ENCODE assay signal across 26 cellular contexts in genomic region chr3:126613481-126614187, GRCh38. TPM values are rescaled to one million over a fixed set of nuclear protein-coding genes. Genes with fewer than 3 reads are reported as not detected.
DNase-seq lines count a peak whose midpoint lies in the region; ATAC-seq and TF ChIP-seq lines count a peak whose summit lies in the region.
"Had no signal": no experiment of that assay in that cellular context is flagged by ENCODE, and none has a peak within 500 bp of the region (broad histone marks: within the 10 kb centered on the region; RNA-seq: fewer than 3 reads in every experiment).

No MANE protein-coding gene starts in this region.

- H3K27ac Mint-ChIP-seq in activated naive CD8-positive, alpha-beta T cell treated with anti-CD3 and anti-CD28 coated beads, Interleukin-2, amount 10 ng/mL, durations not matched to agents 7 days and 5 days, result no peak overlapping the region
- no peak overlapping the region for H3K27ac Mint-ChIP-seq in activated naive CD8-positive, alpha-beta T cell treated with anti-CD3 and anti-CD28 coated beads for 36 hours
- no peak overlapping the region for H3K27ac Mint-ChIP-seq in T-helper 2 cell treated with Interferon-gamma antibody and Interleukin-4, amounts not matched to agents 5 μg/mL and 100 μg/mL, for 36 hours
- H3K27ac Mint-ChIP-seq in endodermal cell, result no peak overlapping the region
- H3K27ac Mint-ChIP-seq: activated CD4-positive, alpha-beta T cell treated with anti-CD3 and anti-CD28 coated beads, Interleukin-2, amount 10 ng/mL, durations not matched to agents 7 days and 5 days; CD4-positive, CD25-positive, alpha-beta regulatory T cell; nephron progenitor cell had no signal

- no peak for TF ChIP-seq CTCF in endodermal cell (conservative IDR thresholded peaks at IDR 0.05)

- peaks cover 3% of the 10 kb centered on the region for H3K36me3 Mint-ChIP-seq in activated naive CD8-positive, alpha-beta T cell treated with anti-CD3 and anti-CD28 coated beads, Interleukin-2, amount 10 ng/mL, durations not matched to agents 7 days and 5 days
- H3K36me3 Mint-ChIP-seq in activated naive CD8-positive, alpha-beta T cell treated with anti-CD3 and anti-CD28 coated beads for 36 hours, result peaks cover 23% of the 10 kb centered on the region
- H3K36me3 Mint-ChIP-seq in T-helper 2 cell treated with Interferon-gamma antibody and Interleukin-4, amounts not matched to agents 5 μg/mL and 100 μg/mL, for 36 hours (ENCODE audit: low read depth), result no peaks in the 10 kb centered on the region
- H3K36me3 Mint-ChIP-seq in endodermal cell (ENCODE audit: low read depth), result peaks cover 11% of the 10 kb centered on the region
- H3K36me3 Mint-ChIP-seq: CD4-positive, CD25-positive, alpha-beta regulatory T cell had no signal

- no peak for DNase-seq in activated naive CD8-positive, alpha-beta T cell treated with anti-CD3 and anti-CD28 coated beads, Interleukin-2, amount 10 ng/mL, durations not matched to agents 7 days and 5 days
- DNase-seq in activated naive CD8-positive, alpha-beta T cell treated with anti-CD3 and anti-CD28 coated beads for 36 hours, result no peak
- DNase-seq in NCI-H460 (ENCODE audit: extremely low read depth, low read depth) (peak; percentile 12), fibroblast of peridontal ligament (ENCODE audit: extremely low read depth) (peak; percentile 67), endodermal cell (no peak), NCI-H526 treated with DMSO at 0.1 percent for 48 hours (lab: John Stamatoyannopoulos, UW) (no peak), NCI-H2196 treated with DMSO at 0.1 percent for 48 hours (lab: John Stamatoyannopoulos, UW; ENCODE audit: unreplicated experiment) (no peak)
- no peak for DNase-seq in T-helper 2 cell treated with Interferon-gamma antibody and Interleukin-4, amounts not matched to agents 5 μg/mL and 100 μg/mL, for 36 hours (ENCODE audit: low spot score)
- DNase-seq: activated CD4-positive, alpha-beta T cell treated with anti-CD3 and anti-CD28 coated beads, Interleukin-2, amount 10 ng/mL, durations not matched to agents 7 days and 5 days; amygdala; CD4-positive, CD25-positive, alpha-beta regulatory T cell; DMS53; glutamatergic neuron; Kasumi-1; left lung; NCI-H1417 treated with DMSO at 0.1 percent for 48 hours; nephron progenitor cell; posterior cingulate gyrus; SHP77 treated with DMSO at 0.1 percent for 48 hours; sigmoid colon had no signal

- 100% methylated on average over 2 of the region's 2 CpGs; no CpG with 5 or more reads in 1 of the 2 experiments for WGBS in endodermal cell (ENCODE audit: insufficient coverage in 1 of 2, insufficient read length in 1 of 2), 2 experiments

- H3K4me1 ChIP-seq in endodermal cell (ENCODE audit: control insufficient read depth, insufficient read depth, low read length), result no peaks in the 10 kb centered on the region
- H3K4me1 ChIP-seq: left lung, sigmoid colon had no signal

- H3K4me3 Mint-ChIP-seq in activated naive CD8-positive, alpha-beta T cell treated with anti-CD3 and anti-CD28 coated beads, Interleukin-2, amount 10 ng/mL, durations not matched to agents 7 days and 5 days, result peak overlapping the region; percentile 4
- H3K4me3 Mint-ChIP-seq in activated naive CD8-positive, alpha-beta T cell treated with anti-CD3 and anti-CD28 coated beads for 36 hours, result no peak overlapping the region
- no peak overlapping the region for H3K4me3 Mint-ChIP-seq in T-helper 2 cell treated with Interferon-gamma antibody and Interleukin-4, amounts not matched to agents 5 μg/mL and 100 μg/mL, for 36 hours
- H3K4me3 Mint-ChIP-seq in endodermal cell, result no peak overlapping the region
- H3K4me3 Mint-ChIP-seq: activated CD4-positive, alpha-beta T cell treated with anti-CD3 and anti-CD28 coated beads, Interleukin-2, amount 10 ng/mL, durations not matched to agents 7 days and 5 days; CD4-positive, CD25-positive, alpha-beta regulatory T cell; nephron progenitor cell had no signal

- H3K27me3 Mint-ChIP-seq in activated naive CD8-positive, alpha-beta T cell treated with anti-CD3 and anti-CD28 coated beads, Interleukin-2, amount 10 ng/mL, durations not matched to agents 7 days and 5 days, result no peaks in the 10 kb centered on the region
- H3K27me3 Mint-ChIP-seq in activated naive CD8-positive, alpha-beta T cell treated with anti-CD3 and anti-CD28 coated beads for 36 hours, result no peaks in the 10 kb centered on the region
- H3K27me3 Mint-ChIP-seq in T-helper 2 cell treated with Interferon-gamma antibody and Interleukin-4, amounts not matched to agents 5 μg/mL and 100 μg/mL, for 36 hours (ENCODE audit: low read depth), result no peaks in the 10 kb centered on the region
- H3K27me3 Mint-ChIP-seq in endodermal cell (ENCODE audit: insufficient read depth), result no peaks in the 10 kb centered on the region
- H3K27me3 Mint-ChIP-seq: activated CD4-positive, alpha-beta T cell treated with anti-CD3 and anti-CD28 coated beads, Interleukin-2, amount 10 ng/mL, durations not matched to agents 7 days and 5 days had no signal

- POLR2A ChIA-PET in activated naive CD8-positive, alpha-beta T cell treated with anti-CD3 and anti-CD28 coated beads, Interleukin-2, amount 10 ng/mL, durations not matched to agents 7 days and 5 days (lab: Charles Lee), result no interaction called here

- no peaks in the 10 kb centered on the region for H3K9me3 ChIP-seq in endodermal cell (ENCODE audit: control insufficient read depth, low read length)
- H3K9me3 ChIP-seq: left lung, sigmoid colon had no signal

- H3K27me3 ChIP-seq in endodermal cell (ENCODE audit: control insufficient read depth, insufficient read depth, low read length, poor library complexity, severe bottlenecking), result no peaks in the 10 kb centered on the region
- H3K27me3 ChIP-seq: cardiac muscle cell, left lung, sigmoid colon had no signal

- peak; percentile 56 for ATAC-seq in activated naive CD8-positive, alpha-beta T cell treated with anti-CD3 and anti-CD28 coated beads, Interleukin-2, amount 10 ng/mL, durations not matched to agents 7 days and 5 days (ENCODE audit: low read depth)
- ATAC-seq: HCT116, left lung had no signal

- no peaks in the 10 kb centered on the region for H3K9me3 Mint-ChIP-seq in activated naive CD8-positive, alpha-beta T cell treated with anti-CD3 and anti-CD28 coated beads, Interleukin-2, amount 10 ng/mL, durations not matched to agents 7 days and 5 days
- no peaks in the 10 kb centered on the region for H3K9me3 Mint-ChIP-seq in activated naive CD8-positive, alpha-beta T cell treated with anti-CD3 and anti-CD28 coated beads for 36 hours
- H3K9me3 Mint-ChIP-seq in T-helper 2 cell treated with Interferon-gamma antibody and Interleukin-4, amounts not matched to agents 5 μg/mL and 100 μg/mL, for 36 hours, result no peaks in the 10 kb centered on the region
- H3K9me3 Mint-ChIP-seq in endodermal cell, result no peaks in the 10 kb centered on the region
- H3K9me3 Mint-ChIP-seq: activated CD4-positive, alpha-beta T cell treated with anti-CD3 and anti-CD28 coated beads, Interleukin-2, amount 10 ng/mL, durations not matched to agents 7 days and 5 days; CD4-positive, CD25-positive, alpha-beta regulatory T cell; nephron progenitor cell had no signal

- no peak overlapping the region for H3K4me3 ChIP-seq in endodermal cell (ENCODE audit: low read length)
- H3K4me3 ChIP-seq: cardiac muscle cell, left lung, sigmoid colon had no signal

- H3K27ac ChIP-seq in endodermal cell (ENCODE audit: low read depth, low read length), result no peak overlapping the region
- H3K27ac ChIP-seq: cardiac muscle cell, left lung, sigmoid colon had no signal

- H3K4me1 Mint-ChIP-seq in activated naive CD8-positive, alpha-beta T cell treated with anti-CD3 and anti-CD28 coated beads, Interleukin-2, amount 10 ng/mL, durations not matched to agents 7 days and 5 days, result peaks cover 21% of the 10 kb centered on the region
- H3K4me1 Mint-ChIP-seq in activated naive CD8-positive, alpha-beta T cell treated with anti-CD3 and anti-CD28 coated beads for 36 hours, result peaks cover 23% of the 10 kb centered on the region
- H3K4me1 Mint-ChIP-seq in T-helper 2 cell treated with Interferon-gamma antibody and Interleukin-4, amounts not matched to agents 5 μg/mL and 100 μg/mL, for 36 hours (ENCODE audit: low read depth), result peaks cover 16% of the 10 kb centered on the region
- no peaks in the 10 kb centered on the region for H3K4me1 Mint-ChIP-seq in endodermal cell
- H3K4me1 Mint-ChIP-seq: nephron progenitor cell had no signal

- H3K36me3 ChIP-seq in endodermal cell (ENCODE audit: control insufficient read depth, insufficient read depth, low read length), result no peaks in the 10 kb centered on the region

- no peak overlapping the region for H3K9ac ChIP-seq in endodermal cell (ENCODE audit: extremely low read depth, low read length, poor library complexity, severe bottlenecking)

RNA-seq across cellular contexts. Expression of gene TXNRD3, which starts 41.3 kb away (rescaled TPM):
- total RNA-seq in activated naive CD8-positive, alpha-beta T cell treated with anti-CD3 and anti-CD28 coated beads, Interleukin-2, amount 10 ng/mL, durations not matched to agents 7 days and 5 days, result 1 to 10 TPM; 1.1 to 1.5 TPM
- total RNA-seq in activated naive CD8-positive, alpha-beta T cell treated with anti-CD3 and anti-CD28 coated beads for 36 hours, result 1 to 10 TPM; 3.8 to 4.1 TPM
- total RNA-seq in NCI-H460 (2014; rRNA removed; shearing (Covaris generic)), result 4.2 and 5.6 TPM in 2 replicates
- polyA plus RNA-seq in NCI-H460 (2014; cell fraction: nucleus; rRNA removed), result 10.0 and 13.9 TPM in 2 replicates
- total RNA-seq in endodermal cell, result 10 to 100 TPM; 13.1 to 18.1 TPM
- 7.7 TPM for polyA plus RNA-seq in endodermal cell (2013, experiment 1 of 2)
- 6.2 TPM for polyA plus RNA-seq in endodermal cell (2013, experiment 2 of 2)
- total RNA-seq: OCI-LY7 had no signal

RNA-seq across cellular contexts. Expression of gene C3orf22, which starts 54.9 kb away (rescaled TPM):
- not detected for total RNA-seq in activated naive CD8-positive, alpha-beta T cell treated with anti-CD3 and anti-CD28 coated beads, Interleukin-2, amount 10 ng/mL, durations not matched to agents 7 days and 5 days
- total RNA-seq in activated naive CD8-positive, alpha-beta T cell treated with anti-CD3 and anti-CD28 coated beads for 36 hours, result not detected
- total RNA-seq in NCI-H460 (2014; rRNA removed; shearing (Covaris generic)), result not detected in 2 replicates
- polyA plus RNA-seq in NCI-H460 (2014; cell fraction: nucleus; rRNA removed), result not detected in 2 replicates
- total RNA-seq in endodermal cell, result not detected
- not detected for polyA plus RNA-seq in endodermal cell (2013, experiment 1 of 2)
- polyA plus RNA-seq in endodermal cell (2013, experiment 2 of 2), result not detected
- total RNA-seq: activated CD4-positive, alpha-beta T cell treated with anti-CD3 and anti-CD28 coated beads, Interleukin-2, amount 10 ng/mL, durations not matched to agents 7 days and 5 days; cardiac muscle cell; CD4-positive, CD25-positive, alpha-beta regulatory T cell; epithelial cell of proximal tubule; left lung; OCI-LY7; T-helper 1 cell treated with Interleukin-12 subunit alpha and Interleukin-12 subunit beta and Interleukin-4 antibody, amounts not matched to agents 30 ng/mL and 1 ng/mL, for 36 hours; temporal lobe had no signal
- polyA plus RNA-seq: cardiac muscle cell; CD4-positive, CD25-positive, alpha-beta regulatory T cell; sigmoid colon had no signal

Comparison
In these comparisons a context has a peak if more than half of its experiments do, and no peak if none do; other contexts are left out.
1. DNase-seq: peak in NCI-H460 (single experiment) and fibroblast of peridontal ligament (single experiment); none in activated naive CD8-positive, alpha-beta T cell treated with anti-CD3 and anti-CD28 coated beads, Interleukin-2, amount 10 ng/mL, durations not matched to agents 7 days and 5 days (single experiment), activated naive CD8-positive, alpha-beta T cell treated with anti-CD3 and anti-CD28 coated beads for 36 hours (single experiment), T-helper 2 cell treated with Interferon-gamma antibody and Interleukin-4, amounts not matched to agents 5 μg/mL and 100 μg/mL, for 36 hours (single experiment), endodermal cell (single experiment), NCI-H526 treated with DMSO at 0.1 percent for 48 hours (single experiment) and NCI-H2196 treated with DMSO at 0.1 percent for 48 hours (single experiment).